In the genomic region with DNA sequence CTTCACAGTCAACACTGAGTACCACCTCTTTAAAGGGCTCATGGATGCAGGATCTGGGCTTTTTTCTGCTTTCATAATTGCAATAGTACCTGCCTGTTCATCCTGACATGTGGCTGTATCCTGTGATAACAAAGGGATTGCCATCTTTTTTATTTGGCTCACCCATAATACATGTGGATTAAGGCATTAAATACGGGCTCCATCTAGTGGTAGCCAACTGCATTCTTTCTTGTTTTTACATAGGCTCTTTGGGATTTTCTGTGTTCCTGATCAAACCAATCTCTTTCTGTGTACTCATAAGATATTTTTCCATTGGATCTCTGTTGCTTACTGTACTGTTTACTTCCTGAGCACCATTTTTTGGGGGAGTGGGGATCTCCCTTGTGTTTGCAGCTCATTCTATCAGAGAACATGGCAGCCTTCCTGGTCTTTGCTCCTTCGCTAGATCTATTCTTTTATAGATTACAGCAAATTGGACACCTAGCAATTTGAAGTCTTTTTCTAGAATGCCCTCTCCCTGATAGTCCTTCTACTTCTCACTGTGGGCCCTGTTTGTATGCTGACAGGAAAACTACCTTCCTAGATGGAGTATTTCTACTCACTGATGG, we compare ENCODE assay signal across 8 cellular contexts.
DNase-seq lines count a peak whose midpoint lies in the region; ATAC-seq and TF ChIP-seq lines count a peak whose summit lies in the region.

No MANE protein-coding gene starts in this region.

- H3K27me3 ChIP-seq in A673 (replicated peaks; ENCODE audit: insufficient read depth, low read depth, low read length, poor library complexity) (no peaks in the 10 kb centered on the region), uterus (no peaks in the 10 kb centered on the region)

- ATAC-seq in GM18868 (IDR thresholded peaks at IDR 0.05; ENCODE audit: unreplicated experiment) (peak; percentile 81), esophagus mucosa (no peak)

- no peak for TF ChIP-seq POLR2A in uterus (IDR thresholded peaks at IDR 0.05)

- H3K9me3 ChIP-seq in A673 (ENCODE audit: low read depth, low read length, poor library complexity, severe bottlenecking) (no peaks in the 10 kb centered on the region), uterus (no peaks in the 10 kb centered on the region)

- H3K27ac ChIP-seq in A673 (ENCODE audit: low read depth, low read length, poor library complexity, severe bottlenecking) (no peak overlapping the region), VCaP (no peak overlapping the region), uterus (no peak overlapping the region)

- POLR2A ChIA-PET in A673 (lab: Charles Lee; ENCODE audit: low non-redundant PET): no interaction called here

- TF ChIP-seq CTCF in A673 (conservative IDR thresholded peaks at IDR 0.05; ENCODE audit: low read depth, low read length) (peak; percentile 78), VCaP (conservative IDR thresholded peaks at IDR 0.05) (peak; percentile 89), uterus (IDR thresholded peaks at IDR 0.05) (peak in 1 of 4 experiments; percentile 7)

- DNase-seq in A673 (ENCODE audit: low spot score) (peak; percentile 62), NCI-H146 treated with DMSO at 0.1 percent for 48 hours (lab: John Stamatoyannopoulos, UW; ENCODE audit: unreplicated experiment) (peak; percentile 0), iPS-NIHi7 (ENCODE audit: extremely low spot score) (peak; percentile 44), uterus (no peak), NCI-H774 (lab: John Stamatoyannopoulos, UW) (no peak)

- H3K4me1 ChIP-seq in A673 (ENCODE audit: insufficient read depth, low read length, poor library complexity, severe bottlenecking) (no peaks in the 10 kb centered on the region), uterus (no peaks in the 10 kb centered on the region)

- H3K4me3 ChIP-seq in A673 (ENCODE audit: low read depth, low read length, poor library complexity, severe bottlenecking): no peak overlapping the region
- no peak overlapping the region for H3K4me3 ChIP-seq in uterus

- intact Hi-C loops in A673 (cut with micrococcal nuclease; ENCODE audit: unreplicated experiment): loop anchor here (2.0 kb wide), 1 partner anchor 482 kb away; no protein-coding TSS in a partner anchor
- intact Hi-C loops in uterus (cut with DNase I; ENCODE audit: low total_unique reads): no loop called here

- no peaks in the 10 kb centered on the region for H3K36me3 ChIP-seq in A673 (ENCODE audit: insufficient read depth, low read length, poor library complexity, severe bottlenecking)
- H3K36me3 ChIP-seq in uterus: no peaks in the 10 kb centered on the region

- CTCF ChIA-PET in A673 (lab: Charles Lee): no interaction called here

- no TSS peak for BruUV-seq in A673 (replicated peaks; lab: Mats Ljungman, UMichigan)

Comparison
In these comparisons a context has a peak if more than half of its experiments do, and no peak if none do; other contexts are left out.
1. DNase-seq: peak in A673 (single experiment), NCI-H146 treated with DMSO at 0.1 percent for 48 hours (single experiment) and iPS-NIHi7 (single experiment); none in uterus (0 of 2) and NCI-H774 (single experiment).